In the genomic region with DNA sequence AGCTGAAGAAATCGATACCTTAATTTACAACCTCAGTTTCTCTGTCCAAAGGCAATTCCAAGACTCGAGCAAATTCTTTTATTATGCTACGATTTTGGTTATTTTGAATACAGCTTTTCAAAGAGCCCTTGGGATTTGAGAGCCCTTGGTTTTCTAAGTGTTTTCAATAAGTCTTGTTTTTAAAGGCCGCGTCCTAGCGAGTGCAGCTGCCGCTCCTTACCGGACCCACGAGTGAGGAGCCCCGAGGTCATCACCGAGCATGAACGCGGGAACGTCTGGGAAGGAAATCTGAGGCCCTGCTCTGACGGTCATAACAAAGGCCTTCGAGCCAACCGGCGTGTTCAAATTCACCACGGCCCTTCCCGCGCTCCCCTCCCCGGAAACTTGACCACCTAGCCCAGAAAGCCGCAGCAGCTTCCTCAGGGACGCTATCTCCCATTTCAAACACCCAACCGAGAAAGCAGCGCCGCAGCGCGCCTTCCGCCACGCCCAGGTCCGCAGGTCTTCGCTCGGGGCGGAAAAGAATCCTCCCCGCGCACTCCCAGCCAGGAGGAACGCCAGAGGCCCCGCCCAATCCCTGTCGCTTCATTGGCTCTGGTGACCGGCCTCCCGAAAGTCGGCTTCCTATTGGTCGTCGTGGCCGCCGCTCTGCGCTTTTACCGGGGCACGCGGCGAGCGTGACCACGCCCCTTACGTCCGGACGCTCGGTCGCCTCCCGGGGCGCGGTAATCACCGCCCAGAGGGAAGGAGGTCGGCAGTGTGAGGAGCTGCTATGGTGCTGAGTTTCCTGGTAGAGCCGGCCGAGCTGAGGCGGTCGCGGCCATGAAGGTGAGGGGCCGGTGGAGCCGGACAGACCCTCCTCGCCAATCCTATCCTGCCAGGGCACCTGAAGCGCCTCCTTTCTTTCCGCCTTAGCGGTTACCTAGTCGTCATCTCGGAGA, we compare ENCODE assay signal across 8 cellular contexts. TPM values are rescaled to one million over a fixed set of nuclear protein-coding genes. Genes with fewer than 3 reads are reported as not detected.
A peak's percentile ranks its signal among the peaks of the same experiment; 100 is the strongest.
DNase-seq lines count a peak whose midpoint lies in the region; ATAC-seq, FAIRE-seq and TF ChIP-seq lines count a peak whose summit lies in the region.

A gene with protein sequence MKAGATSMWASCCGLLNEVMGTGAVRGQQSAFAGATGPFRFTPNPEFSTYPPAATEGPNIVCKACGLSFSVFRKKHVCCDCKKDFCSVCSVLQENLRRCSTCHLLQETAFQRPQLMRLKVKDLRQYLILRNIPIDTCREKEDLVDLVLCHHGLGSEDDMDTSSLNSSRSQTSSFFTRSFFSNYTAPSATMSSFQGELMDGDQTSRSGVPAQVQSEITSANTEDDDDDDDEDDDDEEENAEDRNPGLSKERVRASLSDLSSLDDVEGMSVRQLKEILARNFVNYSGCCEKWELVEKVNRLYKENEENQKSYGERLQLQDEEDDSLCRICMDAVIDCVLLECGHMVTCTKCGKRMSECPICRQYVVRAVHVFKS (plus strand): TSS at position 728 of the 941 bp plus-strand sequence. CDS start 95 bp downstream, at position 823.

- peak within 1 kb of the TSS; percentile 96 for H3K4me3 ChIP-seq in BE2C (ENCODE audit: low read depth, low read length)

- TF ChIP-seq CTCF in BE2C (IDR thresholded peaks at IDR 0.05; ENCODE audit: low read depth, low read length): no peak

- peak; percentile 89 for ATAC-seq in HG03460 (IDR thresholded peaks at IDR 0.05; ENCODE audit: unreplicated experiment)

- H3K4me1 ChIP-seq in BE2C: peaks cover 3% of the 10 kb centered on the region; the same call in 1 of the 2 replicates

- H3K36me3 ChIP-seq in BE2C: peaks cover 4% of the 10 kb centered on the region; the same call in 1 of the 2 replicates

- peak; percentile 100 for DNase-seq in BE2C
- peak; percentile 80 for DNase-seq in GM19240 (ENCODE audit: insufficient read length, low spot score)
- peak; percentile 96 to 99 for DNase-seq in NCI-H526 (lab: John Stamatoyannopoulos, UW)
- peak; percentile 99 for DNase-seq in activated CD4-positive, alpha-beta T cell treated with anti-CD3 and anti-CD28 coated beads for 48 hours
- peak; percentile 99 for DNase-seq in kidney tubule cell (ENCODE audit: low spot score)
- DNase-seq in stimulated activated CD4-positive, alpha-beta T cell treated with anti-CD3 and anti-CD28 coated beads, Interleukin-1b, Interleukin-23, amount 100 ng/mL, for 24 hours (ENCODE audit: low read depth in 4 of 4, low spot score in 1 of 4): peak; percentile 90 to 99 (median 94)

- FAIRE-seq in colon (lab: Jason Lieb, UNC): peak; percentile 60

- H3K27me3 ChIP-seq in BE2C: no peaks in the 10 kb centered on the region

- H3K9me3 ChIP-seq in BE2C: no peaks in the 10 kb centered on the region

RNA-seq across cellular contexts. Expression of the gene that starts here (rescaled TPM):
- polyA plus RNA-seq in BE2C (2012; ENCODE audit: insufficient read depth, insufficient read length, low read depth): 229 TPM

Comparison
In these comparisons a context has a peak if more than half of its experiments do, and no peak if none do; other contexts are left out.
1. Peak in every context shown above with its lines: DNase-seq, ATAC-seq and H3K4me3 ChIP-seq.